ENCODE assay signal across 17 cellular contexts in genomic region chr7:28811990-28812389, GRCh38.
A peak's percentile ranks its signal among the peaks of the same experiment; 100 is the strongest.
DNase-seq lines count a peak whose midpoint lies in the region; ATAC-seq, FAIRE-seq and TF ChIP-seq lines count a peak whose summit lies in the region.
"Had no signal": no experiment of that assay in that cellular context is flagged by ENCODE, and none has a peak within 500 bp of the region (broad histone marks: within the 10 kb centered on the region; RNA-seq: fewer than 3 reads in every experiment).

No MANE protein-coding gene starts in this region.

- peak; percentile 24 for DNase-seq in AG10803 (ENCODE audit: low read depth)
- peak; percentile 58 for DNase-seq in LHCN-M2 (ENCODE audit: low read depth)
- DNase-seq in SK-N-SH: no peak
- DNase-seq in fibroblast of gingiva (ENCODE audit: low read depth): peak; percentile 24
- no peak for DNase-seq in stimulated activated naive B cell treated with anti-CD40 and anti-IgM and Interleukin-4, amounts not matched to agents 10 μg/mL and 1 μg/mL and 100 μg/mL, for 72 hours
- no peak for DNase-seq in NCI-H510A (lab: John Stamatoyannopoulos, UW)
- no peak for DNase-seq in kidney
- DNase-seq: DMS153, HFFc6, IMR-90, Kasumi-1, NCI-H1436, NCI-H510A treated with DMSO at 0.1 percent for 48 hours, RPMI8226 had no signal

- H3K9me3 ChIP-seq in SK-N-SH (no peaks in the 10 kb centered on the region), kidney (ENCODE audit: control insufficient read depth in 1 of 2, low read length in 2 of 2) (no peaks in the 10 kb centered on the region)
- H3K9me3 ChIP-seq: A549 had no signal

- H3K9me2 ChIP-seq in SK-N-SH: no peaks in the 10 kb centered on the region

- no peaks in the 10 kb centered on the region for H3K36me3 Mint-ChIP-seq in stimulated activated naive B cell treated with anti-CD40 and anti-IgM and Interleukin-4, amounts not matched to agents 10 μg/mL and 1 μg/mL and 100 μg/mL, for 72 hours

- H3K27ac ChIP-seq in SK-N-SH (ENCODE audit: low read depth in 2 of 2, low read length in 1 of 2) (no peak overlapping the region), kidney (ENCODE audit: low read depth in 2 of 2, low read length in 2 of 2) (no peak overlapping the region)
- H3K27ac ChIP-seq: A549 had no signal

- peaks cover 11 to 20% of the 10 kb centered on the region in 2 donors for H3K4me1 Mint-ChIP-seq in stimulated activated naive B cell treated with anti-CD40 and anti-IgM and Interleukin-4, amounts not matched to agents 10 μg/mL and 1 μg/mL and 100 μg/mL, for 72 hours

- no peak overlapping the region for H3K9ac ChIP-seq in SK-N-SH
- no peak overlapping the region for H3K9ac ChIP-seq in kidney (ENCODE audit: low read length in 2 of 2)

- H4K20me1 ChIP-seq in SK-N-SH (ENCODE audit: insufficient read depth): no peaks in the 10 kb centered on the region

- H3K4me3 ChIP-seq in AG10803 (ENCODE audit: low read length) (no peak overlapping the region), SK-N-SH (ENCODE audit: low read depth in 2 of 2, low read length in 1 of 2) (no peak overlapping the region), kidney (ENCODE audit: low read length in 2 of 2) (no peak overlapping the region)
- H3K4me3 ChIP-seq: A549 had no signal

- no peak overlapping the region for H3K4me2 ChIP-seq in SK-N-SH
- H3K4me2 ChIP-seq: A549 had no signal

- H3K9me3 Mint-ChIP-seq in stimulated activated naive B cell treated with anti-CD40 and anti-IgM and Interleukin-4, amounts not matched to agents 10 μg/mL and 1 μg/mL and 100 μg/mL, for 72 hours: no peaks in the 10 kb centered on the region
- H3K9me3 Mint-ChIP-seq: HFFc6 had no signal

- no peak for FAIRE-seq in kidney (lab: Jason Lieb, UNC)
- FAIRE-seq: A549 had no signal

- no peak for TF ChIP-seq RAD21 in SK-N-SH (IDR thresholded peaks at IDR 0.05; ENCODE audit: low read length)

- no peak for ATAC-seq in stimulated activated naive B cell treated with anti-CD40 and anti-IgM and Interleukin-4, amounts not matched to agents 10 μg/mL and 1 μg/mL and 100 μg/mL, for 72 hours (replicated peaks)
- no peak for ATAC-seq in GM19455 (IDR thresholded peaks at IDR 0.05; ENCODE audit: unreplicated experiment)
- ATAC-seq: A549 had no signal

- WGBS in SK-N-SH (ENCODE audit: low lambda C conversion rate): 98% methylated on average over 2 of the region's 2 CpGs

- H3K36me3 ChIP-seq in SK-N-SH (replicated peaks in 1 of 2; ENCODE audit: control insufficient read depth in 1 of 2, insufficient read depth in 2 of 2, low read length in 1 of 2) (no peaks in the 10 kb centered on the region), kidney (ENCODE audit: control insufficient read depth in 1 of 2, insufficient read depth in 2 of 2, low read length in 2 of 2) (no peaks in the 10 kb centered on the region)

- no peak; the same call in 1 of the 2 replicates for TF ChIP-seq CTCF in AG10803 (conservative IDR thresholded peaks at IDR 0.05; ENCODE audit: low read length)
- no peak for TF ChIP-seq CTCF in SK-N-SH (IDR thresholded peaks at IDR 0.05)
- no peak for TF ChIP-seq CTCF in kidney (IDR thresholded peaks at IDR 0.05; ENCODE audit: borderline replicate concordance, extremely low read depth, insufficient read depth)

- no peak overlapping the region for H3K27ac Mint-ChIP-seq in stimulated activated naive B cell treated with anti-CD40 and anti-IgM and Interleukin-4, amounts not matched to agents 10 μg/mL and 1 μg/mL and 100 μg/mL, for 72 hours
- H3K27ac Mint-ChIP-seq: CD14-positive monocyte, HFFc6 had no signal

- CTCF ChIA-PET in SK-N-SH (lab: Yijun Ruan, JAX): interaction anchor here (1.1 to 2.2 kb wide), 4 partner anchors 9 to 32 kb away, joined by 3 to 13 read pairs (median 4); no protein-coding TSS in a partner anchor

- TF ChIP-seq EP300 in SK-N-SH (IDR thresholded peaks at IDR 0.05; ENCODE audit: borderline replicate concordance in 1 of 2, low read depth in 1 of 2, low read length in 1 of 2): no peak

- H2AFZ ChIP-seq in SK-N-SH (ENCODE audit: low read depth): no peak overlapping the region

- H3K27me3 Mint-ChIP-seq in stimulated activated naive B cell treated with anti-CD40 and anti-IgM and Interleukin-4, amounts not matched to agents 10 μg/mL and 1 μg/mL and 100 μg/mL, for 72 hours: no peaks in the 10 kb centered on the region

- H3K4me3 Mint-ChIP-seq in stimulated activated naive B cell treated with anti-CD40 and anti-IgM and Interleukin-4, amounts not matched to agents 10 μg/mL and 1 μg/mL and 100 μg/mL, for 72 hours: no peak overlapping the region
- H3K4me3 Mint-ChIP-seq: CD14-positive monocyte, HFFc6 had no signal

- H3K4me1 ChIP-seq in SK-N-SH (ENCODE audit: control insufficient read depth in 1 of 2, insufficient read depth in 2 of 2, low read depth in 1 of 2, low read length in 1 of 2): peaks cover 5 to 8% of the 10 kb centered on the region in 2 experiments; a peak in 1 of 4 replicates
- no peaks in the 10 kb centered on the region for H3K4me1 ChIP-seq in kidney (ENCODE audit: control insufficient read depth in 1 of 2, insufficient read depth in 1 of 2, low read depth in 1 of 2, low read length in 2 of 2)
- H3K4me1 ChIP-seq: A549 had no signal

- no peaks in the 10 kb centered on the region for H3K27me3 ChIP-seq in SK-N-SH (ENCODE audit: insufficient read depth)

- POLR2A ChIA-PET in SK-N-SH (lab: Yijun Ruan, JAX): no interaction called here

- H3K79me2 ChIP-seq in SK-N-SH (ENCODE audit: insufficient read depth): no peaks in the 10 kb centered on the region

- no peaks in the 10 kb centered on the region for H3F3A ChIP-seq in SK-N-SH (replicated peaks; ENCODE audit: insufficient read depth)

- intact Hi-C loops in kidney (cut with DNase I): no loop called here

TF ChIP-seq in SK-N-SH, 30 proteins besides CTCF, POLR2A, EP300 and RAD21 (continues in another document):
- TF ChIP-seq FOXJ3 (CRISPR knock-in tag; IDR thresholded peaks at IDR 0.05): no peak
- no peak for TF ChIP-seq ELF1 (IDR thresholded peaks at IDR 0.05)
- no peak for TF ChIP-seq POLR2AphosphoS5 (IDR thresholded peaks at IDR 0.05; ENCODE audit: low read depth, low read length)
- no peak for TF ChIP-seq CHD2 (IDR thresholded peaks at IDR 0.05; ENCODE audit: low read length, partially characterized antibody)
- TF ChIP-seq TEAD4 (IDR thresholded peaks at IDR 0.05; ENCODE audit: borderline replicate concordance, insufficient read depth): no peak
- 0 out of 2 replicates have a peak, but pooled peaks have one; percentile 51 for TF ChIP-seq RCOR1 (IDR thresholded peaks at IDR 0.05; ENCODE audit: low read length)
- no peak for TF ChIP-seq RFX5 (IDR thresholded peaks at IDR 0.05; ENCODE audit: low read length)
- no peak for TF ChIP-seq NRF1 (IDR thresholded peaks at IDR 0.05; ENCODE audit: low read depth, low read length)
- peak; percentile 79 for TF ChIP-seq TCF12 (IDR thresholded peaks at IDR 0.05)
- TF ChIP-seq MXI1 (IDR thresholded peaks at IDR 0.05; ENCODE audit: low read depth, low read length): no peak
- TF ChIP-seq ZBTB33 (IDR thresholded peaks at IDR 0.05; ENCODE audit: borderline replicate concordance, low read depth): no peak
- TF ChIP-seq NFIC (IDR thresholded peaks at IDR 0.05; ENCODE audit: borderline replicate concordance): peak; percentile 36; the same call in 1 of the 2 replicates
- TF ChIP-seq PBX3 (IDR thresholded peaks at IDR 0.05): peak; percentile 64

Comparison
In these comparisons a context has a peak if more than half of its experiments do, and no peak if none do; other contexts are left out.
1. DNase-seq: peak in AG10803 (single experiment), LHCN-M2 (single experiment) and fibroblast of gingiva (single experiment); none in SK-N-SH (single experiment), stimulated activated naive B cell treated with anti-CD40 and anti-IgM and Interleukin-4, amounts not matched to agents 10 μg/mL and 1 μg/mL and 100 μg/mL, for 72 hours (single experiment), NCI-H510A (single experiment) and kidney (single experiment).